In genomic region chr2:131104487-131105155, GRCh38 we compare ENCODE assay signal across 1 cellular context.
TF ChIP-seq lines count a peak whose summit lies in the region.

No MANE protein-coding gene starts in this region.

TF ChIP-seq in GM23338, 12 proteins besides CTCF, POLR2A, EP300 and RAD21 (continued from another document):
- TF ChIP-seq ZNF462 (CRISPR knock-in tag; IDR thresholded peaks at IDR 0.05) (no peak), STAT1 (IDR thresholded peaks at IDR 0.05; ENCODE audit: unreplicated experiment) (no peak), EZH2phosphoT487 (IDR thresholded peaks at IDR 0.05; ENCODE audit: unreplicated experiment) (no peak), CREB1 (CRISPR knock-in tag; IDR thresholded peaks at IDR 0.05; ENCODE audit: low read depth) (no peak), ETS1 (IDR thresholded peaks at IDR 0.05) (no peak), ZNF331 (CRISPR knock-in tag; IDR thresholded peaks at IDR 0.05; ENCODE audit: low read depth) (no peak), REST (IDR thresholded peaks at IDR 0.05; ENCODE audit: unreplicated experiment) (no peak), JUNB (IDR thresholded peaks at IDR 0.05; ENCODE audit: unreplicated experiment) (no peak), NANOG (IDR thresholded peaks at IDR 0.05; ENCODE audit: borderline replicate concordance) (no peak), ZNF114 (CRISPR knock-in tag; IDR thresholded peaks at IDR 0.05) (no peak)
